1 cellular context compared by ENCODE assay signal in genomic region chr14:96802963-96803362, GRCh38.
TF ChIP-seq lines count a peak whose summit lies in the region.

No MANE protein-coding gene starts in this region.

TF ChIP-seq in K562, 482 proteins besides CTCF, POLR2A, EP300 and RAD21 (continued from another document):
- no peak for TF ChIP-seq ELK3 (CRISPR knock-in tag; IDR thresholded peaks at IDR 0.05)
- 0 out of 4 replicates have a peak, but pooled peaks of 1 of the 2 experiments have one; percentile 3 for TF ChIP-seq MAZ (CRISPR knock-in tag; conservative IDR thresholded peaks at IDR 0.05 in 1 of 2, IDR thresholded peaks at IDR 0.05 in 1 of 2)
